1 cellular context compared by ENCODE assay signal in genomic region chr7:39540320-39540719, GRCh38.
TF ChIP-seq lines count a peak whose summit lies in the region.

No MANE protein-coding gene starts in this region.

TF ChIP-seq in GM23338, 12 proteins besides CTCF, POLR2A, EP300 and RAD21 (continued from another document):
- TF ChIP-seq ZNF462 (CRISPR knock-in tag; IDR thresholded peaks at IDR 0.05) (no peak), NANOG (IDR thresholded peaks at IDR 0.05; ENCODE audit: borderline replicate concordance) (no peak), ETS1 (IDR thresholded peaks at IDR 0.05) (no peak), JUNB (IDR thresholded peaks at IDR 0.05; ENCODE audit: unreplicated experiment) (no peak), ZNF331 (CRISPR knock-in tag; IDR thresholded peaks at IDR 0.05; ENCODE audit: low read depth) (no peak), ZNF114 (CRISPR knock-in tag; IDR thresholded peaks at IDR 0.05) (no peak), STAT1 (IDR thresholded peaks at IDR 0.05; ENCODE audit: unreplicated experiment) (no peak)
